Comparison of ENCODE assay signal across 23 cellular contexts in genomic region chr6:111184827-111185567, GRCh38.
DNase-seq lines count a peak whose midpoint lies in the region; ATAC-seq and TF ChIP-seq lines count a peak whose summit lies in the region.
"Had no signal": no experiment of that assay in that cellular context is flagged by ENCODE, and none has a peak within 500 bp of the region (broad histone marks: within the 10 kb centered on the region; RNA-seq: fewer than 3 reads in every experiment).

No MANE protein-coding gene starts in this region.

- TF ChIP-seq CTCF in MCF 10A (IDR thresholded peaks at IDR 0.05; ENCODE audit: unreplicated experiment) = no peak

- H3K4me3 Mint-ChIP-seq in MCF 10A (ENCODE audit: unreplicated experiment) = no peak overlapping the region
- H3K4me3 Mint-ChIP-seq: nephron; stimulated activated naive CD8-positive, alpha-beta T cell treated with anti-CD3 and anti-CD28 coated beads, Interleukin-15, amount 100 ng/mL, for 72 hours had no signal

- no TSS peak for BruUV-seq in MCF 10A (replicated peaks; lab: Mats Ljungman, UMichigan)

- no peaks in the 10 kb centered on the region for H3K36me3 Mint-ChIP-seq in MCF 10A (ENCODE audit: insufficient read depth, unreplicated experiment)

- H3K27me3 Mint-ChIP-seq in MCF 10A (ENCODE audit: insufficient read depth, unreplicated experiment) = no peaks in the 10 kb centered on the region
- H3K27me3 Mint-ChIP-seq: stimulated activated naive CD8-positive, alpha-beta T cell treated with anti-CD3 and anti-CD28 coated beads, Interleukin-15, amount 100 ng/mL, for 72 hours had no signal

- intact Hi-C loops in MCF 10A (cut with micrococcal nuclease) = no loop called here

- POLR2A ChIA-PET in MCF 10A (lab: Yijun Ruan, JAX) = interaction anchor here (1.1 kb wide), 1 partner anchor 74 kb away, joined by 3 read pairs; a partner anchor contains a TSS

- H3K9me3 Mint-ChIP-seq in MCF 10A (ENCODE audit: unreplicated experiment) = peaks cover 10% of the 10 kb centered on the region
- H3K9me3 Mint-ChIP-seq: stimulated activated naive CD8-positive, alpha-beta T cell treated with anti-CD3 and anti-CD28 coated beads, Interleukin-15, amount 100 ng/mL, for 72 hours had no signal

- no peaks in the 10 kb centered on the region for H3K4me1 Mint-ChIP-seq in MCF 10A (ENCODE audit: insufficient read depth, unreplicated experiment)
- H3K4me1 Mint-ChIP-seq: nephron had no signal

- peak; percentile 46 for DNase-seq in KG1 (lab: John Stamatoyannopoulos, UW)
- peak; percentile 94 for DNase-seq in NOMO-1 treated with DMSO at 0.1 percent for 48 hours (lab: John Stamatoyannopoulos, UW; ENCODE audit: unreplicated experiment)
- DNase-seq in UCSD-AML1 (lab: John Stamatoyannopoulos, UW; ENCODE audit: unreplicated experiment) = peak; percentile 21
- peak; percentile 44 for DNase-seq in kidney tubule cell (ENCODE audit: low spot score)
- no peak for DNase-seq in epidermal melanocyte (ENCODE audit: insufficient read length, low spot score)
- no peak for DNase-seq in MCF 10A (ENCODE audit: unreplicated experiment)
- DNase-seq: activated CD4-positive, CD25-positive, alpha-beta regulatory T cell treated with anti-CD3 and anti-CD28 coated beads, Interleukin-2, amount 50 U/mL, for 72 hours; activated gamma-delta T cell treated with Interleukin-2 at 50 U/mL for 16 hours; brain microvascular endothelial cell; effector memory CD4-positive, alpha-beta T cell; foreskin keratinocyte; H7; lower lobe of right lung; mucosa of descending colon; NCI-H1436 treated with DMSO at 0.1 percent for 48 hours; NCI-H2171; posterior cingulate gyrus; stimulated activated naive CD8-positive, alpha-beta T cell treated with anti-CD3 and anti-CD28 coated beads, Interleukin-15, amount 100 ng/mL, for 72 hours; T1000; transverse colon had no signal

- CTCF ChIA-PET in MCF 10A (lab: Yijun Ruan, JAX) = interaction anchor here (1.0 to 1.2 kb wide), 2 partner anchors 12 to 25 kb away, joined by 4 read pairs; no protein-coding TSS in a partner anchor

- no peak for ATAC-seq in HG03521 (IDR thresholded peaks at IDR 0.05; ENCODE audit: unreplicated experiment)
- ATAC-seq in GM19324 (IDR thresholded peaks at IDR 0.05; ENCODE audit: low FRiP score, unreplicated experiment) = no peak
- ATAC-seq: foreskin keratinocyte, lower lobe of right lung, mucosa of descending colon had no signal

- H3K27ac Mint-ChIP-seq in MCF 10A (ENCODE audit: low read depth, unreplicated experiment) = no peak overlapping the region
- H3K27ac Mint-ChIP-seq: stimulated activated naive CD8-positive, alpha-beta T cell treated with anti-CD3 and anti-CD28 coated beads, Interleukin-15, amount 100 ng/mL, for 72 hours had no signal

Comparison
In these comparisons a context has a peak if more than half of its experiments do, and no peak if none do; other contexts are left out.
1. DNase-seq: peak in KG1 (single experiment), NOMO-1 treated with DMSO at 0.1 percent for 48 hours (single experiment), UCSD-AML1 (single experiment) and kidney tubule cell (single experiment); none in epidermal melanocyte (single experiment) and MCF 10A (single experiment).